In genomic region chr2:67329951-67330350, GRCh38 we compare ENCODE assay signal across 26 cellular contexts.
"Had no signal": no experiment of that assay in that cellular context is flagged by ENCODE, and none has a peak within 500 bp of the region (broad histone marks: within the 10 kb centered on the region; RNA-seq: fewer than 3 reads in every experiment).

No MANE protein-coding gene starts in this region.

- H3K4me3 Mint-ChIP-seq: dendritic cell treated with granulocyte-macrophage colony-stimulating factor and Interleukin-4, amounts not matched to agents 40 ng/mL and 50 ng/mL, for 4 days; memory B cell; mesothelial cell of epicardium; naive B cell; natural killer cell treated with Interleukin-12 subunit alpha and Interleukin-12 subunit beta and Interleukin-15 and Interleukin-18, amount 100 ng/mL, for 72 hours; neural crest cell; stimulated activated naive B cell treated with anti-CD40 and anti-IgM and Interleukin-4, amounts not matched to agents 10 μg/mL and 1 μg/mL and 100 μg/mL, for 72 hours; stimulated activated naive CD8-positive, alpha-beta T cell treated with anti-CD3 and anti-CD28 coated beads, Interleukin-15, Interleukin-2, amounts not matched to agents 100 ng/mL and 50 ng/mL, for 24 hours had no signal

- DNase-seq: effector memory CD4-positive, alpha-beta T cell; erythroblast; esophagus squamous epithelium; hypothalamus; mucosa of descending colon; naive B cell; pancreas; retina; right lobe of liver; small intestine; stimulated activated CD4-positive, alpha-beta T cell treated with anti-CD3 and anti-CD28 coated beads, Interleukin-15, amount 100 ng/mL, for 24 hours; stimulated activated CD4-positive, alpha-beta T cell treated with anti-CD3 and anti-CD28 coated beads, Interleukin-2, amount 100 ng/mL, for 48 hours; stimulated activated naive B cell treated with anti-CD40 and anti-IgM and Interleukin-4, amounts not matched to agents 10 μg/mL and 1 μg/mL and 100 μg/mL, for 72 hours; transverse colon; upper lobe of right lung; uterus had no signal

- H3K36me3 ChIP-seq: esophagus squamous epithelium, neutrophil, pancreas, right lobe of liver, suprapubic skin, transverse colon, upper lobe of right lung, uterus had no signal

- H3K36me3 Mint-ChIP-seq: memory B cell; mesothelial cell of epicardium; naive B cell; natural killer cell treated with Interleukin-12 subunit alpha and Interleukin-12 subunit beta and Interleukin-15 and Interleukin-18, amount 100 ng/mL, for 72 hours; stimulated activated naive B cell treated with anti-CD40 and anti-IgM and Interleukin-4, amounts not matched to agents 10 μg/mL and 1 μg/mL and 100 μg/mL, for 72 hours had no signal

- H3K4me1 ChIP-seq: esophagus squamous epithelium, pancreas, right lobe of liver, suprapubic skin, transverse colon, upper lobe of right lung, uterus had no signal

- H3K9me3 Mint-ChIP-seq: memory B cell; mesothelial cell of epicardium; natural killer cell treated with Interleukin-12 subunit alpha and Interleukin-12 subunit beta and Interleukin-15 and Interleukin-18, amount 100 ng/mL, for 72 hours; neural crest cell; stimulated activated naive B cell treated with anti-CD40 and anti-IgM and Interleukin-4, amounts not matched to agents 10 μg/mL and 1 μg/mL and 100 μg/mL, for 72 hours; stimulated activated naive CD8-positive, alpha-beta T cell treated with anti-CD3 and anti-CD28 coated beads, Interleukin-15, Interleukin-2, amounts not matched to agents 100 ng/mL and 50 ng/mL, for 24 hours had no signal

- H3K27me3 Mint-ChIP-seq: dendritic cell treated with granulocyte-macrophage colony-stimulating factor and Interleukin-4, amounts not matched to agents 40 ng/mL and 50 ng/mL, for 4 days had no signal

- H3K27ac ChIP-seq: esophagus squamous epithelium, neutrophil, pancreas, right lobe of liver, suprapubic skin, transverse colon, upper lobe of right lung, uterus had no signal

- H3K27ac Mint-ChIP-seq: dendritic cell treated with granulocyte-macrophage colony-stimulating factor and Interleukin-4, amounts not matched to agents 40 ng/mL and 50 ng/mL, for 4 days; memory B cell; mesothelial cell of epicardium; naive B cell; natural killer cell treated with Interleukin-12 subunit alpha and Interleukin-12 subunit beta and Interleukin-15 and Interleukin-18, amount 100 ng/mL, for 72 hours; stimulated activated naive B cell treated with anti-CD40 and anti-IgM and Interleukin-4, amounts not matched to agents 10 μg/mL and 1 μg/mL and 100 μg/mL, for 72 hours; stimulated activated naive CD8-positive, alpha-beta T cell treated with anti-CD3 and anti-CD28 coated beads, Interleukin-15, Interleukin-2, amounts not matched to agents 100 ng/mL and 50 ng/mL, for 24 hours had no signal

- H3K4me3 ChIP-seq: esophagus squamous epithelium, lung, mucosa of descending colon, pancreas, right lobe of liver, suprapubic skin, transverse colon, upper lobe of right lung, uterus had no signal

- H3K27me3 ChIP-seq: esophagus squamous epithelium, neutrophil, pancreas, right lobe of liver, suprapubic skin, transverse colon, upper lobe of right lung, uterus had no signal

- H3K9me3 ChIP-seq: esophagus squamous epithelium, mucosa of descending colon, neutrophil, pancreas, right lobe of liver, suprapubic skin, transverse colon, upper lobe of right lung, uterus had no signal

- ATAC-seq: left lobe of liver; mucosa of descending colon; natural killer cell treated with Interleukin-12 subunit alpha and Interleukin-12 subunit beta and Interleukin-15 and Interleukin-18, amount 100 ng/mL, for 72 hours; pancreas; right lobe of liver; stimulated activated naive B cell treated with anti-CD40 and anti-IgM and Interleukin-4, amounts not matched to agents 10 μg/mL and 1 μg/mL and 100 μg/mL, for 72 hours; upper lobe of right lung had no signal

- H3K4me1 Mint-ChIP-seq: memory B cell; naive B cell; stimulated activated naive B cell treated with anti-CD40 and anti-IgM and Interleukin-4, amounts not matched to agents 10 μg/mL and 1 μg/mL and 100 μg/mL, for 72 hours had no signal
